In the genomic region with DNA sequence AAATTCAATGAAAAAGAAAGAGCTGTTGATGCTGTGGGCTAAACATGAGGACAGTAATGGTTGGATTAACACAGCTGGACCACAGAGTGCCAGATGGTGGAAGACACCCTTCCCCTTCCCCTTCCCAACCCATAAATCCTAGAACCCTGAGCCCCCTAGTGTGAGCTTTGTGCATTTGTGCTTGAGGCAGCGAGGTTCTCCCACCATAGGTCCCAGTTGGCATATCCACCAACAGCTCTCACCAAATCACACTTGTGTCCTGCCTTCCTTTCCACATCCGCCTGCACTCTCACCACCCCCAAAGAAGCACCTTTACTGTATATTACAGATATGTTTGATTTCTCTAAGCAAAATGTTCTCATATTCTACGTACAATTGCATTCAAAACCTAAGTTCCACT, we compare ENCODE assay signal across 10 cellular contexts. TPM values are rescaled to one million over a fixed set of nuclear protein-coding genes. Genes with fewer than 3 reads are reported as not detected.
DNase-seq lines count a peak whose midpoint lies in the region; ATAC-seq and TF ChIP-seq lines count a peak whose summit lies in the region.
"Had no signal": no experiment of that assay in that cellular context is flagged by ENCODE, and none has a peak within 500 bp of the region (broad histone marks: within the 10 kb centered on the region; RNA-seq: fewer than 3 reads in every experiment).

No MANE protein-coding gene starts in this region.

- H3K36me3 ChIP-seq in GM23338 (ENCODE audit: insufficient read depth): no peaks in the 10 kb centered on the region
- H3K36me3 ChIP-seq: left ventricle myocardium inferior had no signal

- peaks cover 6% of the 10 kb centered on the region; the same call in 2 of the 3 replicates for H3K4me1 Mint-ChIP-seq in GM23338
- peaks cover 65% of the 10 kb centered on the region for H3K4me1 Mint-ChIP-seq in T-helper 2 cell treated with Interferon-gamma antibody and Interleukin-4, amounts not matched to agents 5 μg/mL and 100 μg/mL, for 36 hours (ENCODE audit: low read depth)

- no peaks in the 10 kb centered on the region for H3K79me2 ChIP-seq in GM23338 (replicated peaks; ENCODE audit: insufficient read depth)

- H3K9me2 ChIP-seq in GM23338 (ENCODE audit: insufficient read depth): no peaks in the 10 kb centered on the region

- ATAC-seq in GM23338: peak; percentile 59
- no peak for ATAC-seq in HG03175 (IDR thresholded peaks at IDR 0.05; ENCODE audit: unreplicated experiment)

- no peak overlapping the region for H3K4me2 ChIP-seq in GM23338

- H3K4me3 Mint-ChIP-seq in GM23338: no peak overlapping the region
- H3K4me3 Mint-ChIP-seq in T-helper 2 cell treated with Interferon-gamma antibody and Interleukin-4, amounts not matched to agents 5 μg/mL and 100 μg/mL, for 36 hours: peak overlapping the region; percentile 76

- no peak overlapping the region for H3K27ac ChIP-seq in GM23338 (ENCODE audit: low read depth)
- H3K27ac ChIP-seq: left ventricle myocardium inferior had no signal

- peak; percentile 15 for DNase-seq in ELR (ENCODE audit: low read depth)
- DNase-seq in GM23338 (ENCODE audit: low spot score): peak; percentile 60
- peak; percentile 36 for DNase-seq in T-helper 2 cell treated with Interferon-gamma antibody and Interleukin-4, amounts not matched to agents 5 μg/mL and 100 μg/mL, for 36 hours (ENCODE audit: low spot score)
- peak; percentile 28 for DNase-seq in iPS-NIHi7 (ENCODE audit: extremely low spot score)
- no peak for DNase-seq in iPS-NIHi11 (ENCODE audit: low spot score)
- no peak for DNase-seq in NCI-H2227 (lab: John Stamatoyannopoulos, UW; ENCODE audit: unreplicated experiment)
- DNase-seq in hypothalamus (lab: John Stamatoyannopoulos, UW): no peak
- DNase-seq: left ventricle myocardium inferior, substantia nigra had no signal

- H3K9me3 Mint-ChIP-seq in GM23338: peaks cover 2% of the 10 kb centered on the region; the same call in 2 of the 3 replicates
- peaks cover 14% of the 10 kb centered on the region for H3K9me3 Mint-ChIP-seq in T-helper 2 cell treated with Interferon-gamma antibody and Interleukin-4, amounts not matched to agents 5 μg/mL and 100 μg/mL, for 36 hours

- peaks cover 4% of the 10 kb centered on the region; the same call in 1 of the 2 replicates for H3K4me1 ChIP-seq in GM23338 (ENCODE audit: insufficient read depth)
- H3K4me1 ChIP-seq: left ventricle myocardium inferior had no signal

- no peaks in the 10 kb centered on the region for H3K36me3 Mint-ChIP-seq in GM23338 (ENCODE audit: low read depth)
- H3K36me3 Mint-ChIP-seq in T-helper 2 cell treated with Interferon-gamma antibody and Interleukin-4, amounts not matched to agents 5 μg/mL and 100 μg/mL, for 36 hours (ENCODE audit: low read depth): peaks cover 8% of the 10 kb centered on the region

- H3F3A ChIP-seq in GM23338 (replicated peaks; ENCODE audit: low read depth): no peaks in the 10 kb centered on the region

- H4K20me1 ChIP-seq in GM23338 (replicated peaks; ENCODE audit: insufficient read depth): no peaks in the 10 kb centered on the region

- H3K27ac Mint-ChIP-seq in GM23338: no peak overlapping the region
- peak overlapping the region; percentile 94 for H3K27ac Mint-ChIP-seq in T-helper 2 cell treated with Interferon-gamma antibody and Interleukin-4, amounts not matched to agents 5 μg/mL and 100 μg/mL, for 36 hours

- H2AFZ ChIP-seq in GM23338: peak overlapping the region; percentile 43; the same call in 1 of the 2 replicates

- H3K27me3 ChIP-seq in GM23338 (ENCODE audit: insufficient read depth): no peaks in the 10 kb centered on the region

- no peak overlapping the region for H3K4me3 ChIP-seq in GM23338
- H3K4me3 ChIP-seq: left ventricle myocardium inferior had no signal

- TF ChIP-seq CTCF in GM23338 (conservative IDR thresholded peaks at IDR 0.05; ENCODE audit: low read depth in 2 of 2): peak; percentile 32 to 60

- H3K27me3 Mint-ChIP-seq in GM23338 (ENCODE audit: insufficient read depth, low read depth, poor library complexity): no peaks in the 10 kb centered on the region
- H3K27me3 Mint-ChIP-seq in T-helper 2 cell treated with Interferon-gamma antibody and Interleukin-4, amounts not matched to agents 5 μg/mL and 100 μg/mL, for 36 hours (ENCODE audit: low read depth): no peaks in the 10 kb centered on the region

TF ChIP-seq in GM23338, 12 proteins besides CTCF, POLR2A, EP300 and RAD21:
- TF ChIP-seq, protein P1, sequence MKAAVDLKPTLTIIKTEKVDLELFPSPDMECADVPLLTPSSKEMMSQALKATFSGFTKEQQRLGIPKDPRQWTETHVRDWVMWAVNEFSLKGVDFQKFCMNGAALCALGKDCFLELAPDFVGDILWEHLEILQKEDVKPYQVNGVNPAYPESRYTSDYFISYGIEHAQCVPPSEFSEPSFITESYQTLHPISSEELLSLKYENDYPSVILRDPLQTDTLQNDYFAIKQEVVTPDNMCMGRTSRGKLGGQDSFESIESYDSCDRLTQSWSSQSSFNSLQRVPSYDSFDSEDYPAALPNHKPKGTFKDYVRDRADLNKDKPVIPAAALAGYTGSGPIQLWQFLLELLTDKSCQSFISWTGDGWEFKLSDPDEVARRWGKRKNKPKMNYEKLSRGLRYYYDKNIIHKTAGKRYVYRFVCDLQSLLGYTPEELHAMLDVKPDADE (IDR thresholded peaks at IDR 0.05): no peak
- TF ChIP-seq ZNF114 (CRISPR knock-in tag; IDR thresholded peaks at IDR 0.05) (no peak), EZH2 (IDR thresholded peaks at IDR 0.05; ENCODE audit: low read depth, unreplicated experiment) (no peak)

RNA-seq across cellular contexts. Expression of a gene that starts 32.8 kb away (rescaled TPM):
- total RNA-seq in GM23338 (2014; rRNA removed; shearing (Covaris generic)): 87.5 and 94.1 TPM in 2 replicates
- polyA plus RNA-seq in GM23338 (2016; fragmentation: Nextera tagmentation; extraction: Ambion mirVana): 53.5 and 59.9 TPM in 2 replicates

Comparison
In these comparisons a context has a peak if more than half of its experiments do, and no peak if none do; other contexts are left out.
1. DNase-seq: peak in ELR (single experiment), GM23338 (single experiment), T-helper 2 cell treated with Interferon-gamma antibody and Interleukin-4, amounts not matched to agents 5 μg/mL and 100 μg/mL, for 36 hours (single experiment) and iPS-NIHi7 (single experiment); none in iPS-NIHi11 (single experiment), NCI-H2227 (single experiment) and hypothalamus (0 of 51).